ENCODE assay signal across 8 cellular contexts in genomic region chr17:50290074-50290702, GRCh38. TPM values are rescaled to one million over a fixed set of nuclear protein-coding genes. Genes with fewer than 3 reads are reported as not detected.
DNase-seq lines count a peak whose midpoint lies in the region; ATAC-seq and TF ChIP-seq lines count a peak whose summit lies in the region.

No MANE protein-coding gene starts in this region.

- H3K9ac ChIP-seq in smooth muscle cell (ENCODE audit: low read depth): peak overlapping the region; percentile 35

- no peaks in the 10 kb centered on the region for H3K9me3 ChIP-seq in smooth muscle cell (replicated peaks; ENCODE audit: low read depth)

- DNase-seq in CD1c-positive myeloid dendritic cell (ENCODE audit: extremely low spot score): peak; percentile 94
- DNase-seq in LHCN-M2 (ENCODE audit: low read depth): peak; percentile 94
- DNase-seq in hippocampal formation (lab: John Stamatoyannopoulos, UW): peak; percentile 15 to 41
- peak; percentile 29 for DNase-seq in smooth muscle cell (lab: John Stamatoyannopoulos, UW; ENCODE audit: unreplicated experiment)
- no peak for DNase-seq in iPS-NIHi11 (ENCODE audit: low spot score)

- no peaks in the 10 kb centered on the region for H3K36me3 ChIP-seq in smooth muscle cell (ENCODE audit: low read depth)

- peaks cover 8% of the 10 kb centered on the region for H3F3A ChIP-seq in smooth muscle cell (ENCODE audit: low read depth)

- H3K4me1 ChIP-seq in smooth muscle cell (ENCODE audit: low read depth): peaks cover 17% of the 10 kb centered on the region

- H3K27ac ChIP-seq in adipose tissue (ENCODE audit: low read depth, low read length): peak overlapping the region; percentile 51
- H3K27ac ChIP-seq in smooth muscle cell (ENCODE audit: low read depth): peak overlapping the region; percentile 88

- peak overlapping the region; percentile 74 for H3K4me2 ChIP-seq in smooth muscle cell

- H3K4me3 ChIP-seq in smooth muscle cell: peak overlapping the region; percentile 20

- H4K20me1 ChIP-seq in smooth muscle cell (ENCODE audit: low read depth): no peaks in the 10 kb centered on the region

- no peak for TF ChIP-seq CTCF in smooth muscle cell (IDR thresholded peaks at IDR 0.05; ENCODE audit: borderline replicate concordance, insufficient read depth, poor library complexity, severe bottlenecking)

- WGBS in adipose tissue, 3 donors: 33 to 52% (median 33%) methylated on average over 8 of the region's 8 CpGs
- WGBS in smooth muscle cell (ENCODE audit: low lambda C conversion rate): 32% methylated on average over 8 of the region's 8 CpGs

- H3K27me3 ChIP-seq in smooth muscle cell (ENCODE audit: low read depth): no peaks in the 10 kb centered on the region

- peak overlapping the region; percentile 50 for H2AFZ ChIP-seq in smooth muscle cell (ENCODE audit: low read depth)

- H3K79me2 ChIP-seq in smooth muscle cell (ENCODE audit: low read depth): peaks cover 23% of the 10 kb centered on the region

- ATAC-seq in GM18858 (IDR thresholded peaks at IDR 0.05; ENCODE audit: unreplicated experiment) (no peak), HG02571 (IDR thresholded peaks at IDR 0.05; ENCODE audit: unreplicated experiment) (no peak)

RNA-seq across cellular contexts. Expression of gene TMEM92, which starts 15.9 kb away (rescaled TPM):
- total RNA-seq in LHCN-M2 (2014; rRNA removed): not detected in 2 replicates
- polyA plus RNA-seq in LHCN-M2 (2012): 0.09 TPM
- polyA plus RNA-seq in adipose tissue: 1 to 10 TPM in 1 of 3 donors, under 1 TPM in 1, not detected in 1; 0.59 to 1.4 TPM
- 1.9 and 7.4 TPM in 2 replicates for total RNA-seq in smooth muscle cell
- 4.8 and 14.4 TPM in 2 replicates for polyA plus RNA-seq in smooth muscle cell

RNA-seq across cellular contexts. Expression of gene XYLT2, which starts 55.7 kb away (rescaled TPM):
- total RNA-seq in LHCN-M2 (2014; rRNA removed) (41.4 and 48.9 TPM in 2 replicates), smooth muscle cell (33.2 and 34.3 TPM in 2 replicates)
- 24.5 TPM for polyA plus RNA-seq in LHCN-M2 (2012)
- polyA plus RNA-seq in adipose tissue (10 to 100 TPM in 1 of 3 donors, 1 to 10 TPM in 2; 7.9 to 11.6 (median 9.0) TPM), smooth muscle cell (32.3 and 41.4 TPM in 2 replicates)
